In the genomic region with DNA sequence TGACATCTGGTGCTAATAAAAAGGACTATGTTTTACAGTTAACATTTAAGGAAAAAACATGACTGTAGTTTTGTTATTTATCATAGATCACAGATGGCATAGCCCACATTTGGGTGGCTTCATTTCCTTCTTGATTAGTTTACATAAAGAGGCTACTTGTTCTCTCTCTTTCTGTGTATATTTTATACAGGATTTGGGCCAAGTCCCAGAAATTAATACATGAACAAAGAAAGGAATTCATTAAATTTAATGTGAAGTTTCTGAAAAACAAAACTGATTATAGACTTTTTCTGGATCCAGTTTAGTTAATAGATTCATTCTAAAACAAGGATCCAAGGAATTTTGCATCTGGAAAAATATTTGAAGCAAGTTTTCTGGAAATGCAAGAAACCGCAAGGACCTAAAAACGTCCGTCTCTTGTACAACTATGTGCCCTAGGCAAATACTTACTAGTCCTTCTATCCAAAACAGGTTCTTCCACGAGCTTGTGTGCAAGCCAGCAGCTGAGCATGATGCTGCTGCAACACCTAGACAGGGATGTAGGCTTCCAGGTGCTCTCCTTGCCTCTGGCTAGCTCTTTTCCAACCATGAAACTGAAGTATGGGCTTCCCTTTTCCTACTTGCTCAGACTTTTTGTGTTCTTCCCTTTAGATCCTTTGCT, we compare ENCODE assay signal across 17 cellular contexts.
A peak's percentile ranks its signal among the peaks of the same experiment; 100 is the strongest.
DNase-seq lines count a peak whose midpoint lies in the region; ATAC-seq and TF ChIP-seq lines count a peak whose summit lies in the region.
"Had no signal": no experiment of that assay in that cellular context is flagged by ENCODE, and none has a peak within 500 bp of the region (broad histone marks: within the 10 kb centered on the region; RNA-seq: fewer than 3 reads in every experiment).

No MANE protein-coding gene starts in this region.

- no peaks in the 10 kb centered on the region for H3K9me3 ChIP-seq in adipocyte (ENCODE audit: control insufficient read depth, low read length)
- H3K9me3 ChIP-seq in hepatocyte (ENCODE audit: low read depth): no peaks in the 10 kb centered on the region
- H3K9me3 ChIP-seq in upper lobe of left lung: no peaks in the 10 kb centered on the region
- H3K9me3 ChIP-seq: A549, right atrium auricular region had no signal

- H3K9me2 ChIP-seq in hepatocyte (replicated peaks; ENCODE audit: insufficient read depth): no peaks in the 10 kb centered on the region

- no peaks in the 10 kb centered on the region for H3K79me2 ChIP-seq in hepatocyte

- H3K9ac ChIP-seq in adipocyte (ENCODE audit: low read length): no peak overlapping the region

- TF ChIP-seq EP300 in upper lobe of left lung (IDR thresholded peaks at IDR 0.05): no peak

- no peak overlapping the region for H3K27ac ChIP-seq in hepatocyte
- H3K27ac ChIP-seq in upper lobe of left lung: no peak overlapping the region
- H3K27ac ChIP-seq: A549, cardiac muscle cell, right atrium auricular region had no signal

- no peak for TF ChIP-seq CTCF in hepatocyte (IDR thresholded peaks at IDR 0.05; ENCODE audit: poor library complexity)
- TF ChIP-seq CTCF in upper lobe of left lung (IDR thresholded peaks at IDR 0.05): no peak

- H3K27me3 ChIP-seq in adipocyte (replicated peaks; ENCODE audit: control insufficient read depth, insufficient read depth, low read length) (no peaks in the 10 kb centered on the region), hepatocyte (no peaks in the 10 kb centered on the region), upper lobe of left lung (no peaks in the 10 kb centered on the region)
- H3K27me3 ChIP-seq: cardiac muscle cell, right atrium auricular region had no signal

- no peak for TF ChIP-seq POLR2A in upper lobe of left lung (IDR thresholded peaks at IDR 0.05)

- H3K36me3 ChIP-seq in adipocyte (ENCODE audit: control insufficient read depth, insufficient read depth, low read length, severe bottlenecking) (no peaks in the 10 kb centered on the region), hepatocyte (replicated peaks; ENCODE audit: insufficient read depth, low read depth) (no peaks in the 10 kb centered on the region), upper lobe of left lung (no peaks in the 10 kb centered on the region)
- H3K36me3 ChIP-seq: cardiac muscle cell, right atrium auricular region had no signal

- peak; percentile 47 to 82 for ATAC-seq in upper lobe of left lung (ENCODE audit: low FRiP score in 2 of 2)
- ATAC-seq: A549 had no signal

- no peak overlapping the region for H3K4me3 ChIP-seq in adipocyte (ENCODE audit: low read length)
- H3K4me3 ChIP-seq in hepatocyte: no peak overlapping the region
- H3K4me3 ChIP-seq in upper lobe of left lung: no peak overlapping the region
- H3K4me3 ChIP-seq: A549, cardiac muscle cell, right atrium auricular region had no signal

- no peak overlapping the region for H2AFZ ChIP-seq in hepatocyte

- peak overlapping the region; percentile 20 for H3K4me2 ChIP-seq in hepatocyte
- H3K4me2 ChIP-seq: A549 had no signal

- DNase-seq in NCI-H748 (lab: John Stamatoyannopoulos, UW; ENCODE audit: unreplicated experiment) (peak; percentile 38), NCI-H748 treated with DMSO at 0.1 percent for 48 hours (lab: John Stamatoyannopoulos, UW) (no peak), adipocyte (ENCODE audit: low read depth) (peak; percentile 27), hepatocyte (ENCODE audit: low spot score) (peak; percentile 15), upper lobe of left lung (peak in 1 of 2 donors; percentile 69), NCI-H526 treated with DMSO at 0.1 percent for 48 hours (lab: John Stamatoyannopoulos, UW) (no peak)
- no peak for DNase-seq in NK-92 treated with Interleukin-12 subunit alpha and Interleukin-12 subunit beta, amount 100 ng/mL, for 24 hours (lab: John Stamatoyannopoulos, UW)
- no peak for DNase-seq in activated T-cell treated with anti-CD3 and anti-CD28 coated beads, Interleukin-2, amount 50 U/mL, for 48 hours
- DNase-seq: activated T-cell treated with anti-CD3 and anti-CD28 coated beads for 4 hours; Calu3; hippocampal formation; MV-4-11; NCI-H2227 treated with DMSO at 0.1 percent for 48 hours; stimulated activated CD4-positive, alpha-beta T cell treated with anti-CD3 and anti-CD28 coated beads, Interleukin-2, amount 100 ng/mL, for 48 hours had no signal

- H3K4me1 ChIP-seq in adipocyte (ENCODE audit: control insufficient read depth, insufficient read depth, low read length) (no peaks in the 10 kb centered on the region), hepatocyte (ENCODE audit: insufficient read depth) (no peaks in the 10 kb centered on the region), upper lobe of left lung (peaks cover 0 to 7% (median 4%) of the 10 kb centered on the region in 4 donors)
- H3K4me1 ChIP-seq: A549, right atrium auricular region had no signal

- H4K20me1 ChIP-seq in hepatocyte (ENCODE audit: insufficient read depth, poor library complexity, severe bottlenecking): no peaks in the 10 kb centered on the region

- WGBS in hepatocyte (ENCODE audit: low lambda C conversion rate, missing lambda C conversion rate): 49% methylated on average over 4 of the region's 4 CpGs
- WGBS in upper lobe of left lung, 2 donors: 62 to 63% methylated on average over 4 of the region's 4 CpGs

Comparison
In these comparisons a context has a peak if more than half of its experiments do, and no peak if none do; other contexts are left out.
1. DNase-seq: peak in NCI-H748 (single experiment), adipocyte (single experiment) and hepatocyte (single experiment); none in NCI-H748 treated with DMSO at 0.1 percent for 48 hours (single experiment), NK-92 treated with Interleukin-12 subunit alpha and Interleukin-12 subunit beta, amount 100 ng/mL, for 24 hours (single experiment), activated T-cell treated with anti-CD3 and anti-CD28 coated beads, Interleukin-2, amount 50 U/mL, for 48 hours (0 of 2) and NCI-H526 treated with DMSO at 0.1 percent for 48 hours (single experiment).